ENCODE assay signal across 14 cellular contexts in genomic region chr12:94745562-94745961, GRCh38.
DNase-seq lines count a peak whose midpoint lies in the region; ATAC-seq and TF ChIP-seq lines count a peak whose summit lies in the region.
"Had no signal": no experiment of that assay in that cellular context is flagged by ENCODE, and none has a peak within 500 bp of the region (broad histone marks: within the 10 kb centered on the region; RNA-seq: fewer than 3 reads in every experiment).

No MANE protein-coding gene starts in this region.

- H4K20me1 ChIP-seq in GM23338 (replicated peaks; ENCODE audit: insufficient read depth): no peaks in the 10 kb centered on the region

- H3K27ac Mint-ChIP-seq in GM23338 (no peak overlapping the region), nephron progenitor cell (peak overlapping the region; percentile 13)
- H3K27ac Mint-ChIP-seq: CD4-positive, alpha-beta memory T cell had no signal

- H3K79me2 ChIP-seq in GM23338 (replicated peaks; ENCODE audit: insufficient read depth): no peaks in the 10 kb centered on the region

- DNase-seq in GM23338 (ENCODE audit: low spot score): no peak
- DNase-seq in cerebellar nuclear complex (lab: John Stamatoyannopoulos, UW): peak; percentile 57 to 75
- no peak for DNase-seq in nephron progenitor cell
- peak; percentile 14 to 52 for DNase-seq in thyroid gland
- no peak for DNase-seq in NCI-H748 (lab: John Stamatoyannopoulos, UW; ENCODE audit: unreplicated experiment)
- no peak for DNase-seq in stimulated activated CD4-positive, alpha-beta T cell treated with anti-CD3 and anti-CD28 coated beads, Interleukin-12 subunit alpha, Interleukin-12 subunit beta, amount 100 ng/mL, for 4 hours
- DNase-seq in mesenteric fat pad (ENCODE audit: low spot score): no peak
- DNase-seq: BE2C; CD4-positive, alpha-beta memory T cell; DMS79 had no signal

- H3K9me3 ChIP-seq in thyroid gland: no peaks in the 10 kb centered on the region
- H3K9me3 ChIP-seq: A549, BE2C, HAP-1 had no signal

- H3K36me3 ChIP-seq in GM23338 (ENCODE audit: insufficient read depth) (no peaks in the 10 kb centered on the region), thyroid gland (no peaks in the 10 kb centered on the region)
- H3K36me3 ChIP-seq: BE2C, HAP-1 had no signal

- H3K36me3 Mint-ChIP-seq in GM23338 (ENCODE audit: low read depth) (no peaks in the 10 kb centered on the region), nephron progenitor cell (ENCODE audit: low read depth) (peaks cover 8% of the 10 kb centered on the region)
- H3K36me3 Mint-ChIP-seq: CD4-positive, alpha-beta memory T cell had no signal

- H3K9me3 Mint-ChIP-seq in GM23338: no peaks in the 10 kb centered on the region
- H3K9me3 Mint-ChIP-seq in nephron progenitor cell: peaks cover 12% of the 10 kb centered on the region
- H3K9me3 Mint-ChIP-seq: CD4-positive, alpha-beta memory T cell had no signal

- H3K27me3 ChIP-seq in GM23338 (ENCODE audit: insufficient read depth) (no peaks in the 10 kb centered on the region), thyroid gland (no peaks in the 10 kb centered on the region)

- H3K4me1 Mint-ChIP-seq in GM23338: peaks cover 20% of the 10 kb centered on the region
- peaks cover 79% of the 10 kb centered on the region for H3K4me1 Mint-ChIP-seq in nephron progenitor cell

- no peaks in the 10 kb centered on the region for H3F3A ChIP-seq in GM23338 (replicated peaks; ENCODE audit: low read depth)

- WGBS in thyroid gland, 2 donors: 74 to 76% methylated on average over 4 of the region's 4 CpGs

- no peaks in the 10 kb centered on the region for H3K9me2 ChIP-seq in GM23338 (ENCODE audit: insufficient read depth)

- no peak overlapping the region for H3K27ac ChIP-seq in GM23338 (ENCODE audit: low read depth)
- H3K27ac ChIP-seq in thyroid gland: no peak overlapping the region
- H3K27ac ChIP-seq: A549, C4-2B, HL-60 had no signal

- peaks cover 4% of the 10 kb centered on the region for H3K27me3 Mint-ChIP-seq in GM23338 (ENCODE audit: insufficient read depth, low read depth, poor library complexity)
- no peaks in the 10 kb centered on the region for H3K27me3 Mint-ChIP-seq in nephron progenitor cell (ENCODE audit: low read depth, poor library complexity)

- ATAC-seq in GM23338: peak; percentile 31; the same call in 2 of the 3 replicates
- ATAC-seq: A549 had no signal

- no peak overlapping the region for H3K4me2 ChIP-seq in GM23338
- H3K4me2 ChIP-seq: A549 had no signal

- H3K4me3 ChIP-seq in GM23338 (no peak overlapping the region), thyroid gland (replicated peaks in 1 of 3) (no peak overlapping the region)
- H3K4me3 ChIP-seq: A549, HAP-1 had no signal

- H3K4me1 ChIP-seq in GM23338 (ENCODE audit: insufficient read depth) (peaks cover 13% of the 10 kb centered on the region), thyroid gland (peaks cover 4 to 12% of the 10 kb centered on the region in 2 donors)
- H3K4me1 ChIP-seq: A549, BE2C, HAP-1 had no signal

- H2AFZ ChIP-seq in GM23338: no peak overlapping the region

- TF ChIP-seq POLR2A in thyroid gland (IDR thresholded peaks at IDR 0.05): no peak

- no peak overlapping the region for H3K4me3 Mint-ChIP-seq in GM23338
- H3K4me3 Mint-ChIP-seq in nephron progenitor cell: no peak overlapping the region
- H3K4me3 Mint-ChIP-seq: CD4-positive, alpha-beta memory T cell had no signal

- TF ChIP-seq CTCF in GM23338 (conservative IDR thresholded peaks at IDR 0.05; ENCODE audit: low read depth in 2 of 2): no peak
- TF ChIP-seq CTCF in nephron progenitor cell (IDR thresholded peaks at IDR 0.05): no peak
- no peak for TF ChIP-seq CTCF in thyroid gland (IDR thresholded peaks at IDR 0.05)

- intact Hi-C loops in thyroid gland (cut with DNase I): no loop called here

TF ChIP-seq in GM23338, 12 proteins besides CTCF, POLR2A, EP300 and RAD21 (continues in another document):
- TF ChIP-seq EZH2phosphoT487 (IDR thresholded peaks at IDR 0.05; ENCODE audit: unreplicated experiment) (no peak), REST (IDR thresholded peaks at IDR 0.05; ENCODE audit: unreplicated experiment) (no peak), NANOG (IDR thresholded peaks at IDR 0.05; ENCODE audit: borderline replicate concordance) (no peak), CREB1 (CRISPR knock-in tag; IDR thresholded peaks at IDR 0.05; ENCODE audit: low read depth) (no peak), STAT1 (IDR thresholded peaks at IDR 0.05; ENCODE audit: unreplicated experiment) (no peak), JUNB (IDR thresholded peaks at IDR 0.05; ENCODE audit: unreplicated experiment) (no peak), EZH2 (IDR thresholded peaks at IDR 0.05; ENCODE audit: low read depth, unreplicated experiment) (no peak)

Comparison
In these comparisons a context has a peak if more than half of its experiments do, and no peak if none do; other contexts are left out.
1. DNase-seq: peak in cerebellar nuclear complex (2 of 2) and thyroid gland (2 of 2); none in GM23338 (single experiment), nephron progenitor cell (single experiment), NCI-H748 (single experiment), stimulated activated CD4-positive, alpha-beta T cell treated with anti-CD3 and anti-CD28 coated beads, Interleukin-12 subunit alpha, Interleukin-12 subunit beta, amount 100 ng/mL, for 4 hours (single experiment) and mesenteric fat pad (single experiment).